8 cellular contexts compared by ENCODE assay signal in the genomic region with DNA sequence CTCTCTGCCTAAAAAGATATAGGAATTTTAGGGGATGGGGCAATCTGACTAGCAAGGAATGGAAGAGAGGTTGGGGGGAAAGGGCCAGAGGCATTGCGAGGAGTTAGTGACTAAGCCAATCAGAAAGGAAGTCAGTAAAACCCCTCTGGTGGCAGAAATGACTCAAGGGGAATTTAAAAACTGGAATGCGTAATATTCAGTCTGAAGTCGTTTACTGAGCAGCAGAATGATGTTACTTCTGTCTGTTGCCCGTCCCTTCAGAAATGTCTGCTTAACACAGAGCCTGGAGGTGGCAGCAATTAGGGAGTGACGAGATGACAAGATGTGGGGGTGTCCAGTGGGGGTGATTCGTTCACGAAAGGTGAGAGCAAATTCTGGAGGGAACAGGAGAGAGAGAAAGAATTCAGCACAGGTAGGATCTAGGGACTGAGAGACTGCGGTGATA.
DNase-seq lines count a peak whose midpoint lies in the region; ATAC-seq lines count a peak whose summit lies in the region.

No MANE protein-coding gene starts in this region.

- DNase-seq in activated T-cell treated with anti-CD3 and anti-CD28 coated beads for 24 hours (ENCODE audit: low read depth) (peak; percentile 23), activated T-cell treated with anti-CD3 and anti-CD28 coated beads for 4 hours (no peak), amniotic stem cell (lab: John Stamatoyannopoulos, UW) (peak; percentile 54), SK-N-DZ (ENCODE audit: low spot score) (no peak), left ventricle myocardium superior (no peak), cerebellar nuclear complex (lab: John Stamatoyannopoulos, UW) (no peak)
- peak; percentile 10 to 21 for DNase-seq in stimulated activated CD4-positive, alpha-beta T cell treated with anti-CD3 and anti-CD28 coated beads, Interleukin-15, amount 100 ng/mL, for 48 hours (ENCODE audit: low read depth in 2 of 2)

- ATAC-seq in HG03469 (IDR thresholded peaks at IDR 0.05; ENCODE audit: unreplicated experiment) = peak; percentile 49
- ATAC-seq in left ventricle myocardium superior = no peak

- intact Hi-C loops in left ventricle myocardium superior (cut with micrococcal nuclease) = loop anchor here (5.0 to 10.0 kb wide), 2 partner anchors 62 to 175 kb away; no protein-coding TSS in a partner anchor

Comparison
In these comparisons a context has a peak if more than half of its experiments do, and no peak if none do; other contexts are left out.
1. DNase-seq: peak in activated T-cell treated with anti-CD3 and anti-CD28 coated beads for 24 hours (single experiment), amniotic stem cell (single experiment) and stimulated activated CD4-positive, alpha-beta T cell treated with anti-CD3 and anti-CD28 coated beads, Interleukin-15, amount 100 ng/mL, for 48 hours (2 of 2); none in activated T-cell treated with anti-CD3 and anti-CD28 coated beads for 4 hours (single experiment), SK-N-DZ (single experiment), left ventricle myocardium superior (single experiment) and cerebellar nuclear complex (0 of 2).